Comparison of ENCODE assay signal across 8 cellular contexts in genomic region chr2:230849633-230850357, GRCh38. TPM values are rescaled to one million over a fixed set of nuclear protein-coding genes. Genes with fewer than 3 reads are reported as not detected.
A peak's percentile ranks its signal among the peaks of the same experiment; 100 is the strongest.
DNase-seq lines count a peak whose midpoint lies in the region; ATAC-seq and TF ChIP-seq lines count a peak whose summit lies in the region.

No MANE protein-coding gene starts in this region.

- H3K4me1 ChIP-seq in DND-41 (ENCODE audit: insufficient read depth, low read length), result no peaks in the 10 kb centered on the region

- H4K20me1 ChIP-seq in DND-41 (ENCODE audit: insufficient read depth, low read length), result no peaks in the 10 kb centered on the region

- no peak for DNase-seq in DND-41
- DNase-seq in LNCaP clone FGC (ENCODE audit: low read depth), result no peak
- DNase-seq in activated T-cell treated with anti-CD3 and anti-CD28 coated beads for 48 hours (ENCODE audit: low read depth), result peak; percentile 69
- DNase-seq in fibroblast of villous mesenchyme (ENCODE audit: low read depth), result peak; percentile 26
- DNase-seq in stimulated activated CD4-positive, alpha-beta T cell treated with anti-CD3 and anti-CD28 coated beads, Interleukin-12 subunit alpha, Interleukin-12 subunit beta, amount 100 ng/mL, for 24 hours (ENCODE audit: low read depth in 2 of 2), result peak; percentile 39 to 66
- no peak for DNase-seq in MV-4-11 (lab: John Stamatoyannopoulos, UW)
- no peak for DNase-seq in cerebellar nuclear complex (lab: John Stamatoyannopoulos, UW)
- DNase-seq in superior temporal gyrus (ENCODE audit: extremely low spot score), result no peak

- no peak overlapping the region for H3K4me2 ChIP-seq in DND-41 (ENCODE audit: insufficient read depth, low read length)

- H3K9ac ChIP-seq in DND-41 (ENCODE audit: low read depth, low read length), result no peak overlapping the region

- H2AFZ ChIP-seq in DND-41 (ENCODE audit: low read depth, low read length), result no peak overlapping the region

- no peak for ATAC-seq in DND-41 (ENCODE audit: insufficient read depth, low read depth)

- H3K27me3 ChIP-seq in DND-41 (ENCODE audit: insufficient read depth, low read length, poor library complexity), result peaks cover 18% of the 10 kb centered on the region

- H3K9me3 ChIP-seq in DND-41 (ENCODE audit: insufficient read depth, low read length, severe bottlenecking), result no peaks in the 10 kb centered on the region

- H3K27ac ChIP-seq in DND-41 (ENCODE audit: low read length), result no peak overlapping the region

- no peak overlapping the region for H3K4me3 ChIP-seq in DND-41 (ENCODE audit: low read depth in 1 of 2, low read length in 2 of 2)
- no peak overlapping the region for H3K4me3 ChIP-seq in LNCaP clone FGC (ENCODE audit: low read depth, low read length)
- H3K4me3 ChIP-seq in fibroblast of villous mesenchyme (ENCODE audit: low read depth, low read length), result no peak overlapping the region

- H3K79me2 ChIP-seq in DND-41 (ENCODE audit: insufficient read depth, low read length), result no peaks in the 10 kb centered on the region

- no peaks in the 10 kb centered on the region for H3K36me3 ChIP-seq in DND-41 (ENCODE audit: insufficient read depth, low read length)

- TF ChIP-seq CTCF in DND-41 (IDR thresholded peaks at IDR 0.05; ENCODE audit: borderline replicate concordance, extremely low read depth, low read length, poor library complexity, severe bottlenecking), result peak; percentile 51
- TF ChIP-seq CTCF in LNCaP clone FGC (IDR thresholded peaks at IDR 0.05; ENCODE audit: control insufficient read depth, extremely low read depth, insufficient read depth), result peak; percentile 33; the same call in 1 of the 2 replicates
- TF ChIP-seq CTCF in fibroblast of villous mesenchyme (IDR thresholded peaks at IDR 0.05; ENCODE audit: insufficient read depth, low read depth, low read length), result peak; percentile 87

RNA-seq across cellular contexts. Expression of gene ITM2C, which starts 14.9 kb away (rescaled TPM):
- total RNA-seq in fibroblast of villous mesenchyme, result 37.1 and 58.6 TPM in 2 replicates

Comparison
In these comparisons a context has a peak if more than half of its experiments do, and no peak if none do; other contexts are left out.
1. DNase-seq: peak in activated T-cell treated with anti-CD3 and anti-CD28 coated beads for 48 hours (single experiment), fibroblast of villous mesenchyme (single experiment) and stimulated activated CD4-positive, alpha-beta T cell treated with anti-CD3 and anti-CD28 coated beads, Interleukin-12 subunit alpha, Interleukin-12 subunit beta, amount 100 ng/mL, for 24 hours (2 of 2); none in DND-41 (single experiment), LNCaP clone FGC (single experiment), MV-4-11 (single experiment), cerebellar nuclear complex (0 of 2) and superior temporal gyrus (single experiment).
2. CTCF ChIP-seq: peak in every context shown above with its lines; median percentile 87 in fibroblast of villous mesenchyme; 51 in DND-41; 33 in LNCaP clone FGC.